Comparison of ENCODE assay signal across 8 cellular contexts in the genomic region with DNA sequence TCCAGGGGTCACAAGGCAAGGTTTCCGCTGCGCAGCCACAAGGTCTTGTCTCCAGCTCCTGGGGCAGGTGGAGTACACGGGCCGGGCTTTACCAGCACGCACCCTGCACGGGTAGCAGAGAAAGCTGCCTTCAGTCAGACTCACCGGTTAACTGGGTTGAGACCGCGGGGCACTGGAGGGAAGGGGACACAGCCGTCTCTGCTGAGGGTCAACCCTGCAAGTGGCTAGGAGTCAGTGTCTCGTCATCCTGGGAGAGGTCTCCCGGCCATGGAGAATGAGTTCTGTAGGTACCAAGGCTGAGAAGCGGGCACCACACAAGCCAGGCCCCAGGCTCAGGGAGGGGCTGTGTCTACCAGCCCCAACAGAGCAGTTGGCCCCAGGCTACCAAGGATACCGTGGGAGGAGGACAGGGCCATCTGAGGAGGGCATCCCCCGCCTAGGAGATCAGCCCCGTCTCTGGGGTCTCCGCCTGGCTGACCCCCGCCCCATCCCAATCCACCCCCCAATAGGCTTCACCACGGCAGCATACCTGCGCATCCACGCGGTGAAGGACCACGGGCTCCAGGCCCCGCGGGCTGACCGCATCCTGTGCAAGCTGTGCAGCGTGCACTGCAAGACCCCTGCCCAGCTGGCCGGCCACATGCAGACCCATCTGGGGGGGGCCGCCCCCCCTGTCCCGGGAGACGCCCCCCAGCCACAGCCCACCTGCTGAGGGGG. TPM values are rescaled to one million over a fixed set of nuclear protein-coding genes. Genes with fewer than 3 reads are reported as not detected.
DNase-seq lines count a peak whose midpoint lies in the region; ATAC-seq and TF ChIP-seq lines count a peak whose summit lies in the region.

No MANE protein-coding gene starts in this region.

- peak overlapping the region; percentile 16 for H3K27ac ChIP-seq in mesodermal cell (ENCODE audit: low read depth, low read length, severe bottlenecking)

- DNase-seq in stimulated activated CD4-positive, alpha-beta T cell treated with anti-CD3 and anti-CD28 coated beads, Interleukin-4, amount 100 ng/mL, for 24 hours, result peak; percentile 9
- DNase-seq in stimulated activated CD4-positive, alpha-beta T cell treated with anti-CD3 and anti-CD28 coated beads, Interleukin-2, amount 100 ng/mL, for 48 hours, result no peak
- DNase-seq in astrocyte of the spinal cord (ENCODE audit: low read depth, low spot score) (no peak), HEK293T (ENCODE audit: extremely low spot score) (no peak), GM10248 (ENCODE audit: extremely low spot score) (no peak), H4 (ENCODE audit: low spot score) (no peak)

- POLR2A ChIA-PET in HEK293T (lab: Yijun Ruan, JAX), result interaction anchor here (0.7 to 9.5 kb wide), 11 partner anchors 7 to 1237 kb away, joined by 3 to 176 read pairs (median 5); partner anchors contain the start of genes ALDOA, HIRIP3, KIF22 and MVP
- POLR2A ChIA-PET in GM10248 (lab: Yijun Ruan, JAX), result interaction anchor here (2.0 kb wide), 1 partner anchor 12 kb away, joined by 5 read pairs; no protein-coding TSS in a partner anchor

- WGBS in mesodermal cell (ENCODE audit: insufficient coverage in 2 of 2), 2 experiments, result 85 to 91% methylated on average over 18 to 21 of the region's 31 CpGs

- no peak for ATAC-seq in HG03520 (IDR thresholded peaks at IDR 0.05; ENCODE audit: unreplicated experiment)

- no peak for TF ChIP-seq CTCF in astrocyte of the spinal cord (IDR thresholded peaks at IDR 0.05; ENCODE audit: low read depth, low read length)
- no peak for TF ChIP-seq CTCF in GM10248 (IDR thresholded peaks at IDR 0.05; ENCODE audit: control extremely low read depth, extremely low read depth, low read depth, missing control alignments)

- CTCF ChIA-PET in HEK293T (lab: Yijun Ruan, JAX), result interaction anchor here (0.6 to 0.7 kb wide), 2 partner anchors 19 to 1188 kb away, joined by 3 to 9 read pairs; partner anchors contain the start of gene KIF22
- CTCF ChIA-PET in GM10248 (lab: Yijun Ruan, JAX), result interaction anchor here (1.7 to 3.6 kb wide), 5 partner anchors 8 to 118 kb away, joined by 5 to 39 read pairs (median 8); partner anchors contain the start of genes MVP and PAGR1

- H3K9me3 ChIP-seq in mesodermal cell (ENCODE audit: control insufficient read depth, low read length), result no peaks in the 10 kb centered on the region

- H3K4me1 ChIP-seq in mesodermal cell (ENCODE audit: control insufficient read depth, insufficient read depth, low read length, poor library complexity, severe bottlenecking), result peaks cover 39% of the 10 kb centered on the region

- H3K36me3 ChIP-seq in mesodermal cell (ENCODE audit: control insufficient read depth, insufficient read depth, low read length), result peaks cover 32% of the 10 kb centered on the region

- H3K4me3 ChIP-seq in astrocyte of the spinal cord (ENCODE audit: low read depth, low read length), result peak overlapping the region; percentile 64
- H3K4me3 ChIP-seq in mesodermal cell (ENCODE audit: extremely low read depth, insufficient read depth, low read length, poor library complexity, severe bottlenecking), result peak overlapping the region; percentile 62

- in situ Hi-C loops in astrocyte of the spinal cord (cut with HindIII; ENCODE audit: low sequenced_read_pairs), result no loop called here

TF ChIP-seq in HEK293T, 16 proteins besides CTCF, POLR2A, EP300 and RAD21:
- TF ChIP-seq CTBP1 (IDR thresholded peaks at IDR 0.05; ENCODE audit: borderline replicate concordance), result no peak
- TF ChIP-seq HDGF (IDR thresholded peaks at IDR 0.05; ENCODE audit: borderline replicate concordance), result no peak
- TF ChIP-seq NFRKB (IDR thresholded peaks at IDR 0.05), result no peak
- TF ChIP-seq ARNT (IDR thresholded peaks at IDR 0.05), result no peak
- TF ChIP-seq ELF4 (IDR thresholded peaks at IDR 0.05), result no peak
- no peak for TF ChIP-seq FOXA1 (IDR thresholded peaks at IDR 0.05)
- TF ChIP-seq SP1 (IDR thresholded peaks at IDR 0.05), result no peak
- TF ChIP-seq ZNF384 (IDR thresholded peaks at IDR 0.05), result no peak
- no peak for TF ChIP-seq FOXM1 (IDR thresholded peaks at IDR 0.05; ENCODE audit: borderline replicate concordance)
- TF ChIP-seq BHLHE40 (IDR thresholded peaks at IDR 0.05; ENCODE audit: borderline replicate concordance), result no peak
- no peak for TF ChIP-seq L3MBTL2 (conservative IDR thresholded peaks at IDR 0.05)
- no peak for TF ChIP-seq TARDBP (IDR thresholded peaks at IDR 0.05)

RNA-seq across cellular contexts. Expression of gene PRRT2, which starts 2.8 kb away (rescaled TPM):
- 32.8 TPM for polyA plus RNA-seq in mesodermal cell (2013, experiment 1 of 2)
- 25.6 TPM for polyA plus RNA-seq in mesodermal cell (2013, experiment 2 of 2)
- total RNA-seq in H4 (2014; rRNA removed; shearing (Covaris generic)), result 0.14 and 1.0 TPM in 2 replicates

RNA-seq across cellular contexts. Expression of gene MAZ, which starts 2.9 kb away (rescaled TPM):
- polyA plus RNA-seq in mesodermal cell (2013, experiment 1 of 2), result 311 TPM
- 290 TPM for polyA plus RNA-seq in mesodermal cell (2013, experiment 2 of 2)
- total RNA-seq in H4 (2014; rRNA removed; shearing (Covaris generic)), result 84.6 and 135 TPM in 2 replicates

RNA-seq across cellular contexts. Expression of gene PAGR1, which starts 6.8 kb away (rescaled TPM):
- polyA plus RNA-seq in mesodermal cell (2013, experiment 1 of 2), result 50.1 TPM
- 40.6 TPM for polyA plus RNA-seq in mesodermal cell (2013, experiment 2 of 2)
- total RNA-seq in H4 (2014; rRNA removed; shearing (Covaris generic)), result 43.4 and 46.3 TPM in 2 replicates

RNA-seq across cellular contexts. Expression of gene MVP, which starts 11.1 kb away (rescaled TPM):
- polyA plus RNA-seq in mesodermal cell (2013, experiment 1 of 2), result 6.5 TPM
- polyA plus RNA-seq in mesodermal cell (2013, experiment 2 of 2), result 6.7 TPM
- total RNA-seq in H4 (2014; rRNA removed; shearing (Covaris generic)), result 83.0 and 87.2 TPM in 2 replicates

RNA-seq across cellular contexts. Expression of gene KIF22, which starts 18.6 kb away (rescaled TPM):
- 88.2 TPM for polyA plus RNA-seq in mesodermal cell (2013, experiment 1 of 2)
- 82.6 TPM for polyA plus RNA-seq in mesodermal cell (2013, experiment 2 of 2)
- 60.9 and 72.7 TPM in 2 replicates for total RNA-seq in H4 (2014; rRNA removed; shearing (Covaris generic))
